12 cellular contexts compared by ENCODE assay signal in the genomic region with DNA sequence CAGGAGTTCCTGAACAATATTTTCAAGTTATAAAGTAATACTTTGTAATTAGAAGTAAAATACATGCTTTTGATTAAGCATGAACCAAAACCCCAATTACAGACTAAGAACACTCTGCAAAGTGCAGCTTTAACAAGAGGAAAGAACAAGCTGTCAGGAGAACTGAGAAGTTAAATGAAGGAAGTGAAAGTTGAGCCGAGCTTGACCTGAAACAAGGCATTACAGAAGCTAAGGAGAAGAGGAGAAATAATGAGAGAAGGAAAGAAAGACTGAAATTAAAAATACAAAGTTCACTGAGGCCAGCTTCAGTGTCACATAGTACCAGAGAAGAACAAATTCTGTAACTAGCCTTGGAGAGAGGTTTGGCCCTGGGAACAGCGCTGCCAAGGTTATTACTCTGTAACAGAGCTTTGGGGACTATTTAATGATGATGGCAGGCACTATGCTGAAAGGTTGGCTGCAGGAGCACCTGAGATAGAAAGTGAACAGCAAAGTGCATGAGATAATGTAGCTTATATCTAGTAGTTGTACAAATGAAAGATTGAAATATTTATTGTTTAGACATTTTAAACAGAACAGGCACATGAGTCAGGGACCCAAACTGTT.
A peak's percentile ranks its signal among the peaks of the same experiment; 100 is the strongest.
DNase-seq lines count a peak whose midpoint lies in the region; ATAC-seq and TF ChIP-seq lines count a peak whose summit lies in the region.
"Had no signal": no experiment of that assay in that cellular context is flagged by ENCODE, and none has a peak within 500 bp of the region (broad histone marks: within the 10 kb centered on the region; RNA-seq: fewer than 3 reads in every experiment).

No MANE protein-coding gene starts in this region.

- no peaks in the 10 kb centered on the region for H3K4me1 ChIP-seq in sigmoid colon
- H3K4me1 ChIP-seq in HAP-1, result no peaks in the 10 kb centered on the region

- peaks cover 7 to 12% of the 10 kb centered on the region in 2 donors for H3K9me3 Mint-ChIP-seq in activated naive CD4-positive, alpha-beta T cell treated with anti-CD3 and anti-CD28 coated beads, Interleukin-2, amount 50 U/mL, for 72 hours

- WGBS in sigmoid colon, 2 donors, result 57 to 63% methylated on average over 2 of the region's 2 CpGs

- no peaks in the 10 kb centered on the region for H3K36me3 Mint-ChIP-seq in activated naive CD4-positive, alpha-beta T cell treated with anti-CD3 and anti-CD28 coated beads, Interleukin-2, amount 50 U/mL, for 72 hours
- H3K36me3 Mint-ChIP-seq: stimulated activated effector memory CD8-positive, alpha-beta T cell treated with anti-CD3 and anti-CD28 coated beads, Interleukin-12 subunit alpha, Interleukin-12 subunit beta, amount 100 ng/mL, for 72 hours had no signal

- peak; percentile 97 for ATAC-seq in GM18505 (IDR thresholded peaks at IDR 0.05; ENCODE audit: unreplicated experiment)
- ATAC-seq in GM21526 (IDR thresholded peaks at IDR 0.05; ENCODE audit: low FRiP score, unreplicated experiment), result peak; percentile 98
- peak; percentile 98 for ATAC-seq in HG03139 (IDR thresholded peaks at IDR 0.05; ENCODE audit: unreplicated experiment)
- no peak for ATAC-seq in activated naive CD4-positive, alpha-beta T cell treated with anti-CD3 and anti-CD28 coated beads, Interleukin-2, amount 50 U/mL, for 72 hours
- ATAC-seq: esophagus mucosa; HCT116; stimulated activated effector memory CD8-positive, alpha-beta T cell treated with anti-CD3 and anti-CD28 coated beads, Interleukin-12 subunit alpha, Interleukin-12 subunit beta, amount 100 ng/mL, for 72 hours had no signal

- H3K9me3 ChIP-seq in sigmoid colon, result peaks cover 0 to 2% (median 0%) of the 10 kb centered on the region in 4 donors
- H3K9me3 ChIP-seq in HAP-1, result no peaks in the 10 kb centered on the region

- TF ChIP-seq CTCF in sigmoid colon (IDR thresholded peaks at IDR 0.05), result no peak

- in situ Hi-C loops in HAP-1 (cut with MboI; ENCODE audit: low sequenced_read_pairs), result no loop called here

- intact Hi-C loops in sigmoid colon (cut with DNase I), result no loop called here

- H3K27ac ChIP-seq in sigmoid colon, result no peak overlapping the region

- no peaks in the 10 kb centered on the region for H3K27me3 ChIP-seq in sigmoid colon
- no peaks in the 10 kb centered on the region for H3K27me3 ChIP-seq in HAP-1 (ENCODE audit: low read depth)

- no peak overlapping the region for H3K4me3 ChIP-seq in sigmoid colon
- H3K4me3 ChIP-seq in HAP-1, result no peak overlapping the region

- no peak for TF ChIP-seq EP300 in sigmoid colon (IDR thresholded peaks at IDR 0.05)

- no peak for TF ChIP-seq POLR2A in GM18505 (IDR thresholded peaks at IDR 0.05; ENCODE audit: borderline replicate concordance, extremely low read depth, insufficient read depth, insufficient read length)
- no peak for TF ChIP-seq POLR2A in sigmoid colon (IDR thresholded peaks at IDR 0.05)

- H3K27ac Mint-ChIP-seq in activated naive CD4-positive, alpha-beta T cell treated with anti-CD3 and anti-CD28 coated beads, Interleukin-2, amount 50 U/mL, for 72 hours, result no peak overlapping the region
- H3K27ac Mint-ChIP-seq: stimulated activated effector memory CD8-positive, alpha-beta T cell treated with anti-CD3 and anti-CD28 coated beads, Interleukin-12 subunit alpha, Interleukin-12 subunit beta, amount 100 ng/mL, for 72 hours had no signal

- H3K36me3 ChIP-seq in sigmoid colon, result no peaks in the 10 kb centered on the region
- no peaks in the 10 kb centered on the region for H3K36me3 ChIP-seq in HAP-1 (replicated peaks)

- DNase-seq in SIG-M5 treated with dmso at 0.1 percent for 504 hours (lab: John Stamatoyannopoulos, UW; ENCODE audit: unreplicated experiment) (peak; percentile 90), sigmoid colon (no peak), HAP-1 (ENCODE audit: low spot score in 2 of 2) (no peak), NCI-H748 (lab: John Stamatoyannopoulos, UW; ENCODE audit: unreplicated experiment) (no peak)
- no peak for DNase-seq in activated naive CD4-positive, alpha-beta T cell treated with anti-CD3 and anti-CD28 coated beads, Interleukin-2, amount 50 U/mL, for 72 hours (ENCODE audit: low spot score in 2 of 2)
- DNase-seq: amniotic stem cell had no signal

Comparison
In these comparisons a context has a peak if more than half of its experiments do, and no peak if none do; other contexts are left out.
1. ATAC-seq: peak in GM18505 (single experiment), GM21526 (single experiment) and HG03139 (single experiment); none in activated naive CD4-positive, alpha-beta T cell treated with anti-CD3 and anti-CD28 coated beads, Interleukin-2, amount 50 U/mL, for 72 hours (0 of 2).